In genomic region chr2:43594875-43595274, GRCh38 we compare ENCODE assay signal across 8 cellular contexts. TPM values are rescaled to one million over a fixed set of nuclear protein-coding genes. Genes with fewer than 3 reads are reported as not detected.
DNase-seq lines count a peak whose midpoint lies in the region; ATAC-seq and TF ChIP-seq lines count a peak whose summit lies in the region.

No MANE protein-coding gene starts in this region.

- intact Hi-C loops in gastrocnemius medialis (cut with DNase I; ENCODE audit: low total_unique reads): loop anchor here (10.0 kb wide), 1 partner anchor 180 kb away; the partner anchor contains the start of gene DYNC2LI1

- H3K9me3 ChIP-seq in SK-N-MC (ENCODE audit: low read depth, low read length): no peaks in the 10 kb centered on the region
- no peaks in the 10 kb centered on the region for H3K9me3 ChIP-seq in gastrocnemius medialis

- H3K4me1 ChIP-seq in gastrocnemius medialis: peaks cover 7 to 13% of the 10 kb centered on the region in 2 donors

- H3K27ac ChIP-seq in SK-N-MC (no peak overlapping the region), gastrocnemius medialis (no peak overlapping the region)

- H3K4me3 ChIP-seq in GM12875 (ENCODE audit: low read depth, low read length) (peak overlapping the region; percentile 63), SK-N-MC (peak overlapping the region; percentile 85), fibroblast of pulmonary artery (replicated peaks; ENCODE audit: low read depth, low read length) (peak overlapping the region; percentile 80), gastrocnemius medialis (peak overlapping the region; percentile 62 to 86 (median 81))

- peaks cover 26% of the 10 kb centered on the region for H3K36me3 ChIP-seq in SK-N-MC (ENCODE audit: insufficient read depth, low read length)
- H3K36me3 ChIP-seq in gastrocnemius medialis: peaks cover 3 to 6% of the 10 kb centered on the region in 2 donors

- no peak for TF ChIP-seq POLR2A in gastrocnemius medialis (IDR thresholded peaks at IDR 0.05)

- H3K27me3 ChIP-seq in gastrocnemius medialis: no peaks in the 10 kb centered on the region

- H3K9ac ChIP-seq in SK-N-MC (ENCODE audit: insufficient read length): peak overlapping the region; percentile 97

- no peak for TF ChIP-seq CTCF in GM12875 (IDR thresholded peaks at IDR 0.05; ENCODE audit: borderline replicate concordance, insufficient read depth, low read depth, low read length)
- no peak for TF ChIP-seq CTCF in fibroblast of pulmonary artery (IDR thresholded peaks at IDR 0.05; ENCODE audit: low read length, missing control alignments)
- TF ChIP-seq CTCF in gastrocnemius medialis (IDR thresholded peaks at IDR 0.05 in 4 of 5, conservative IDR thresholded peaks at IDR 0.05 in 1 of 5): no peak

- in situ Hi-C loops in gastrocnemius medialis (cut with MboI; ENCODE audit: low sequenced_read_pairs in 4 of 4): no loop called here

- DNase-seq in SK-N-MC (ENCODE audit: low read depth, low spot score) (no peak), fibroblast of pulmonary artery (ENCODE audit: low read depth) (no peak), gastrocnemius medialis (no peak), NCI-H510A (lab: John Stamatoyannopoulos, UW) (no peak), NCI-H2196 (lab: John Stamatoyannopoulos, UW; ENCODE audit: unreplicated experiment) (no peak)
- no peak for DNase-seq in stimulated activated CD4-positive, alpha-beta T cell treated with anti-CD3 and anti-CD28 coated beads, Interleukin-2, amount 100 ng/mL, for 48 hours

- ATAC-seq in gastrocnemius medialis: no peak
- ATAC-seq in GM21515 (IDR thresholded peaks at IDR 0.05; ENCODE audit: unreplicated experiment): no peak

RNA-seq across cellular contexts. Expression of gene THADA, which starts 1.0 kb away (rescaled TPM):
- 10 to 100 TPM; 13.6 to 19.0 (median 16.2) TPM for total RNA-seq in gastrocnemius medialis

RNA-seq across cellular contexts. Expression of gene PLEKHH2, which starts 42.2 kb away (rescaled TPM):
- 1 to 10 TPM; 1.4 to 4.9 (median 3.4) TPM for total RNA-seq in gastrocnemius medialis
